Comparison of ENCODE assay signal across 21 cellular contexts in the genomic region with DNA sequence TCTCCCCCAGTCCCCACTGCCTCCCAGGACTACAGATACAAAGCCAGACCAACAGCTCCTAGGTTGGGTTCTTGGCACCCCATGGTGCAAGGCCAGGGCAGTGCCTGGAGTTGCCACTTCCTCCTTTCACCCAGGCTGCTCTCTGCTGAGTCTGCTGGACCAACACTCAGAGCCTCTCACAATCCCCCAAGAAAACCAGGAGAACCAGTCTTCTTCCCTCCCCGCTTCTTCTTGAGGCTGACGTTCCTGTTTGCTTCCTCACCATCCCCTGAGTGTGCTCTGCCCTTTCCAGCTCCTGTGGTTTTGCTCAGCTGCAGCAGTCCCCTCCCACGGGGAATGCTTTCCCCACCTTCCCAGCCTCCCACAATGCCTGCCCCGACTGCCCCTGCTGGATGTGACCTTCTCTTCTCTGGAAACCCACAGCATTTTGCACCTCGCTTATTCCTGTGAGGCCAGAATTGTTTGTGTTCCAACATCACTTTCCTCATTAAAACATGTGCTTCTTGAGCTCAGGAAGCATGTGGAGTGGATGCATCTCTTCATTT.
A peak's percentile ranks its signal among the peaks of the same experiment; 100 is the strongest.
DNase-seq lines count a peak whose midpoint lies in the region; ATAC-seq and TF ChIP-seq lines count a peak whose summit lies in the region.
"Had no signal": no experiment of that assay in that cellular context is flagged by ENCODE, and none has a peak within 500 bp of the region (broad histone marks: within the 10 kb centered on the region; RNA-seq: fewer than 3 reads in every experiment).

No MANE protein-coding gene starts in this region.

- POLR2A ChIA-PET in HEK293 (lab: Yijun Ruan, JAX) (no interaction called here), RWPE1 (lab: Yijun Ruan, JAX; ENCODE audit: low non-redundant PET) (no interaction called here)

- H2BK5ac ChIP-seq in trophoblast cell (ENCODE audit: low read depth, low read length, poor library complexity) = no peak overlapping the region

- no peaks in the 10 kb centered on the region for H3K36me3 Mint-ChIP-seq in T-helper 2 cell treated with Interferon-gamma antibody and Interleukin-4, amounts not matched to agents 5 μg/mL and 100 μg/mL, for 36 hours (ENCODE audit: low read depth)

- no peaks in the 10 kb centered on the region for H3K27me3 Mint-ChIP-seq in T-helper 2 cell treated with Interferon-gamma antibody and Interleukin-4, amounts not matched to agents 5 μg/mL and 100 μg/mL, for 36 hours (ENCODE audit: low read depth)

- peak; percentile 24 for ATAC-seq in foreskin keratinocyte

- H3K14ac ChIP-seq in trophoblast cell (ENCODE audit: low read length) = no peak overlapping the region

- H3K4me3 Mint-ChIP-seq in T-helper 2 cell treated with Interferon-gamma antibody and Interleukin-4, amounts not matched to agents 5 μg/mL and 100 μg/mL, for 36 hours = no peak overlapping the region
- H3K4me3 Mint-ChIP-seq: HFFc6 had no signal

- TF ChIP-seq CTCF in HEK293 (tag by site-specific recombination; IDR thresholded peaks at IDR 0.05) = no peak
- no peak for TF ChIP-seq CTCF in RWPE1 (conservative IDR thresholded peaks at IDR 0.05; ENCODE audit: low read depth)
- no peak for TF ChIP-seq CTCF in foreskin keratinocyte (conservative IDR thresholded peaks at IDR 0.05)

- no peak overlapping the region for H2BK12ac ChIP-seq in trophoblast cell (ENCODE audit: low read length)

- H2AK5ac ChIP-seq in trophoblast cell (ENCODE audit: low read length) = no peak overlapping the region

- no peaks in the 10 kb centered on the region for H3K27me3 ChIP-seq in foreskin keratinocyte
- no peaks in the 10 kb centered on the region for H3K27me3 ChIP-seq in trophoblast cell (ENCODE audit: insufficient read depth, low read length)
- H3K27me3 ChIP-seq: BE2C, Peyer's patch had no signal

- no peak overlapping the region for H4K91ac ChIP-seq in trophoblast cell (ENCODE audit: low read depth, low read length)

- H4K8ac ChIP-seq in trophoblast cell (ENCODE audit: low read depth, low read length) = no peak overlapping the region

- H3K9me3 ChIP-seq in HEK293 (ENCODE audit: control insufficient read depth, insufficient read depth, low read depth, low read length) (no peaks in the 10 kb centered on the region), trophoblast cell (ENCODE audit: insufficient read depth, low read depth, low read length) (peaks cover 2% of the 10 kb centered on the region)
- H3K9me3 ChIP-seq: BE2C, Peyer's patch had no signal

- no peaks in the 10 kb centered on the region for H3K9me3 Mint-ChIP-seq in T-helper 2 cell treated with Interferon-gamma antibody and Interleukin-4, amounts not matched to agents 5 μg/mL and 100 μg/mL, for 36 hours
- H3K9me3 Mint-ChIP-seq: HFFc6 had no signal

- intact Hi-C loops in posterior vena cava (cut with DNase I) = no loop called here

- H3K27ac Mint-ChIP-seq in T-helper 2 cell treated with Interferon-gamma antibody and Interleukin-4, amounts not matched to agents 5 μg/mL and 100 μg/mL, for 36 hours = no peak overlapping the region
- H3K27ac Mint-ChIP-seq: HFFc6 had no signal

- H4K12ac ChIP-seq in trophoblast cell (ENCODE audit: low read depth, low read length) = no peak overlapping the region

- H2BK120ac ChIP-seq in trophoblast cell (ENCODE audit: insufficient read depth, low read length, poor library complexity) = no peak overlapping the region

- H3K4me1 ChIP-seq in HEK293 (ENCODE audit: control insufficient read depth, insufficient read depth, low read length) (no peaks in the 10 kb centered on the region), foreskin keratinocyte (no peaks in the 10 kb centered on the region), trophoblast cell (ENCODE audit: control insufficient read depth in 1 of 2, insufficient read depth in 2 of 2, low read length in 2 of 2) (no peaks in the 10 kb centered on the region)
- H3K4me1 ChIP-seq: BE2C, Peyer's patch, SJCRH30 had no signal

- H3K4me3 ChIP-seq in HEK293 (ENCODE audit: low read depth, low read length) = no peak overlapping the region
- no peak overlapping the region for H3K4me3 ChIP-seq in trophoblast cell (ENCODE audit: low read depth, low read length)
- H3K4me3 ChIP-seq: Peyer's patch, SJCRH30 had no signal

- H3K23ac ChIP-seq in trophoblast cell (ENCODE audit: low read length) = no peak overlapping the region

- no peak overlapping the region for H3K4me2 ChIP-seq in trophoblast cell (ENCODE audit: low read length)

- DNase-seq in RWPE1 (ENCODE audit: low spot score) (peak; percentile 19), foreskin keratinocyte (peak in 1 of 2 donors; percentile 32), posterior vena cava (ENCODE audit: low spot score) (peak; percentile 38), trophoblast cell (no peak), Kasumi-1 (lab: John Stamatoyannopoulos, UW) (no peak)
- DNase-seq in T-helper 2 cell treated with Interferon-gamma antibody and Interleukin-4, amounts not matched to agents 5 μg/mL and 100 μg/mL, for 36 hours (ENCODE audit: low spot score) = no peak
- DNase-seq: BE2C; DMS53; GF-D8; HFFc6; KBM-7; NCI-H1092 treated with DMSO at 0.1 percent for 48 hours; NCI-H1436 treated with DMSO at 0.1 percent for 48 hours; NCI-H1930; NCI-H2227 treated with DMSO at 0.1 percent for 48 hours; NCI-H510A; NCI-H748 treated with DMSO at 0.1 percent for 48 hours; NK-92 treated with Interleukin-12 subunit alpha and Interleukin-12 subunit beta, amount 100 ng/mL, for 24 hours; Peyer's patch; SJCRH30 had no signal

- H3K79me1 ChIP-seq in trophoblast cell (ENCODE audit: low read length) = no peaks in the 10 kb centered on the region

- H2AFZ ChIP-seq in trophoblast cell (ENCODE audit: insufficient read depth, low read length, poor library complexity) = no peak overlapping the region

- no CpG with 5 or more reads among the region's 5 CpGs for WGBS in trophoblast cell (ENCODE audit: extremely low coverage, insufficient coverage, insufficient read length)

- H3K27ac ChIP-seq in HEK293 (ENCODE audit: extremely low read depth, low read depth, low read length) = no peak overlapping the region
- no peak overlapping the region for H3K27ac ChIP-seq in RWPE1
- no peak overlapping the region for H3K27ac ChIP-seq in foreskin keratinocyte
- no peak overlapping the region for H3K27ac ChIP-seq in trophoblast cell (ENCODE audit: low read depth, low read length)
- H3K27ac ChIP-seq: Peyer's patch, SJCRH30 had no signal

- CTCF ChIA-PET in HEK293 (lab: Yijun Ruan, JAX) (interaction anchor here (0.8 to 1.1 kb wide), 3 partner anchors 21 to 150 kb away, joined by 3 read pairs; no protein-coding TSS in a partner anchor), RWPE1 (lab: Yijun Ruan, JAX) (no interaction called here)

- no peak overlapping the region for H3K18ac ChIP-seq in trophoblast cell (ENCODE audit: low read length)

- no peaks in the 10 kb centered on the region for H3K4me1 Mint-ChIP-seq in T-helper 2 cell treated with Interferon-gamma antibody and Interleukin-4, amounts not matched to agents 5 μg/mL and 100 μg/mL, for 36 hours (ENCODE audit: low read depth)

- no peak overlapping the region for H3K9ac ChIP-seq in trophoblast cell (ENCODE audit: low read length)

- no peaks in the 10 kb centered on the region for H3K79me2 ChIP-seq in trophoblast cell (ENCODE audit: control insufficient read depth, insufficient read depth, low read length, poor library complexity)

- H3K36me3 ChIP-seq in HEK293 (ENCODE audit: control insufficient read depth in 2 of 2, insufficient read depth in 1 of 2, low read length in 2 of 2) (no peaks in the 10 kb centered on the region), trophoblast cell (ENCODE audit: control insufficient read depth in 1 of 2, insufficient read depth in 2 of 2, low read length in 2 of 2) (no peaks in the 10 kb centered on the region)
- H3K36me3 ChIP-seq: BE2C, Peyer's patch, SJCRH30 had no signal

- H3K4ac ChIP-seq in trophoblast cell (ENCODE audit: low read depth, low read length) = no peak overlapping the region

TF ChIP-seq in HEK293, 187 proteins besides CTCF, POLR2A, EP300 and RAD21 (continues in another document):
- TF ChIP-seq KLF9 (tag by site-specific recombination; IDR thresholded peaks at IDR 0.05; ENCODE audit: low read depth) (no peak), IKZF3 (tag by site-specific recombination; IDR thresholded peaks at IDR 0.05) (no peak), EGR2 (tag by site-specific recombination; IDR thresholded peaks at IDR 0.05; ENCODE audit: low read depth) (peak; percentile 61), ZNF654 (tag by site-specific recombination; IDR thresholded peaks at IDR 0.05; ENCODE audit: low read depth) (no peak), ZNF433 (tag by site-specific recombination; IDR thresholded peaks at IDR 0.05; ENCODE audit: low read depth) (no peak), ZNF560 (tag by site-specific recombination; IDR thresholded peaks at IDR 0.05; ENCODE audit: borderline replicate concordance) (no peak), TRIM28 (IDR thresholded peaks at IDR 0.05; ENCODE audit: borderline replicate concordance, low read length) (no peak), ZNF311 (tag by site-specific recombination; IDR thresholded peaks at IDR 0.05; ENCODE audit: borderline replicate concordance) (no peak), ZIC2 (tag by site-specific recombination; IDR thresholded peaks at IDR 0.05) (peak; percentile 34; the same call in 1 of the 2 replicates), KLF7 (tag by site-specific recombination; IDR thresholded peaks at IDR 0.05; ENCODE audit: borderline replicate concordance) (no peak), ZFHX2 (tag by site-specific recombination; conservative IDR thresholded peaks at IDR 0.05) (peak; percentile 38), ZBTB21 (tag by site-specific recombination; IDR thresholded peaks at IDR 0.05) (no peak), ZNF837 (tag by site-specific recombination; IDR thresholded peaks at IDR 0.05) (no peak), ZNF362 (tag by site-specific recombination; IDR thresholded peaks at IDR 0.05) (no peak)

Comparison
In these comparisons a context has a peak if more than half of its experiments do, and no peak if none do; other contexts are left out.
1. DNase-seq: peak in RWPE1 (single experiment) and posterior vena cava (single experiment); none in T-helper 2 cell treated with Interferon-gamma antibody and Interleukin-4, amounts not matched to agents 5 μg/mL and 100 μg/mL, for 36 hours (single experiment), trophoblast cell (0 of 2) and Kasumi-1 (0 of 2).